9 cellular contexts compared by ENCODE assay signal in the genomic region with DNA sequence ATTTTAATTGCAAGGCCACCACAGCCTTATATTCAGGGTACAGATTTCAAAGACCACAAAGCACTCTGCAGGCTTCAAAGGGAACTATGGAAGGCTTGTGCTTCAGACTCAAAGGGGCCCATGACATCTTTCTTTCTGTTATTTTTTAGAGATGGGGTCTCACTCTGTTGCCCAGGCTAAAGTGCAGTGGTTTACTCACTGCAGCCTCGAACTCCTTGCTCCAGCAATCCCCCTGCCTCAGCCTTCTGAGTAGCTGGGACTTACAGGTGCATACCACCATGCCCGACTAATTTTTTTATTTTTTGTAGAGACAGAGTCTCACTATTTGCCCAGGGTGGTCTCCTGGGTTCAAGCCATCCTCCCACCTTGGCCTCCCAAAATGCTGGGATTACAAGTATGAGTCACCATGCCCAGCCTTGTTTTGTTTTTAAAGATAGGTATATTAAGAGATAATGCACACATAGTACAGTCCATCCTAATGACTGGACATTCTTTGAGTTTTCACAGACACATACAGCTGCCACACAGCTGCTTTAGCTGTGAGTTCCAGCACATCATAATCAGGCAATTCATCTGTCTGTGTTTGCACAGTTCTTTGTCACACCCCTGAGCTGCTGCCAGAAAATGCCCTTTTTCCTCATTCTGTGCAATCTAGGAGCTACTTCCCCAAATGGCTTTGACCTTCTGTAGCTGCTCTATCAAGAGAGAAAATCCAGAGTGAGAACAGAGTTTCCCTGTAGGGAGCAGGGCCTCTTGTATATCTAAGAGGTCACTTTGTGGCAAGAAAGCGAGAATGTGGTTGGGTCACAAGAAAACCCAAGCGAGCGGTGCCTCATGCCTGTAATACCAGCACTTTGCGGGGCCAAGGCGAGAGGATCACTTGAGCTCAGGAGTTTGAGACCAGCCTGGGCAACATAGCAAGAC. TPM values are rescaled to one million over a fixed set of nuclear protein-coding genes. Genes with fewer than 3 reads are reported as not detected.
DNase-seq lines count a peak whose midpoint lies in the region; ATAC-seq and TF ChIP-seq lines count a peak whose summit lies in the region.
"Had no signal": no experiment of that assay in that cellular context is flagged by ENCODE, and none has a peak within 500 bp of the region (broad histone marks: within the 10 kb centered on the region; RNA-seq: fewer than 3 reads in every experiment).

No MANE protein-coding gene starts in this region.

- WGBS in stomach, 5 donors, result 67 to 83% (median 72%) methylated on average over 7 of the region's 7 CpGs

- intact Hi-C loops in stomach (cut with DNase I; ENCODE audit: low total_unique reads), result no loop called here

- H3K27ac ChIP-seq in HL-60 (replicated peaks), result peak overlapping the region; percentile 50
- peak overlapping the region in 4 of 5 donors; percentile 33 to 70 (median 46) for H3K27ac ChIP-seq in stomach
- H3K27ac ChIP-seq in foreskin keratinocyte, result no peak overlapping the region

- H3K4me3 ChIP-seq in HL-60 (replicated peaks; ENCODE audit: insufficient read depth, low read length) (no peak overlapping the region), stomach (no peak overlapping the region)

- peaks cover 0 to 29% (median 15%) of the 10 kb centered on the region in 4 donors for H3K36me3 ChIP-seq in stomach

- TF ChIP-seq POLR2A in stomach (IDR thresholded peaks at IDR 0.05), result no peak

- H3K4me1 ChIP-seq in stomach (peaks cover 25 to 77% (median 47%) of the 10 kb centered on the region in 4 donors), foreskin keratinocyte (no peaks in the 10 kb centered on the region)

- no peak for TF ChIP-seq EP300 in stomach (IDR thresholded peaks at IDR 0.05)

- H3K27me3 ChIP-seq in HL-60 (ENCODE audit: insufficient read depth, poor library complexity, severe bottlenecking) (no peaks in the 10 kb centered on the region), stomach (no peaks in the 10 kb centered on the region), foreskin keratinocyte (peaks cover 12% of the 10 kb centered on the region)

- DNase-seq in HL-60 (ENCODE audit: low read depth in 1 of 2, low spot score in 1 of 2), result peak; percentile 67 to 84
- peak; percentile 64 for DNase-seq in SKM-1 (lab: John Stamatoyannopoulos, UW; ENCODE audit: unreplicated experiment)
- peak; percentile 56 for DNase-seq in inferior parietal cortex (ENCODE audit: extremely low spot score)
- no peak for DNase-seq in stomach
- DNase-seq in GM19240 (ENCODE audit: insufficient read length, low spot score), result no peak
- DNase-seq in stimulated activated CD4-positive, alpha-beta T cell treated with anti-CD3 and anti-CD28 coated beads, Interleukin-1b, Interleukin-23, amount 100 ng/mL, for 48 hours, result no peak
- no peak for DNase-seq in foreskin keratinocyte
- DNase-seq: central memory CD4-positive, alpha-beta T cell; NK-92 treated with Interleukin-12 subunit alpha and Interleukin-12 subunit beta, amount 100 ng/mL, for 24 hours had no signal

- no peaks in the 10 kb centered on the region for H3K9me3 ChIP-seq in stomach

- no peak for TF ChIP-seq CTCF in HL-60 (IDR thresholded peaks at IDR 0.05; ENCODE audit: insufficient read depth, low read length)
- no peak for TF ChIP-seq CTCF in stomach (IDR thresholded peaks at IDR 0.05)
- TF ChIP-seq CTCF in foreskin keratinocyte (conservative IDR thresholded peaks at IDR 0.05), result no peak

- no peak for ATAC-seq in foreskin keratinocyte

RNA-seq across cellular contexts. Expression of a gene that starts 24.1 kb away (rescaled TPM):
- 10 to 100 TPM in 1 of 5 donors, 1 to 10 TPM in 2, not detected in 2; 2.8 to 23.7 (median 6.4) TPM for total RNA-seq in stomach
- 1 to 10 TPM; 2.9 to 4.8 (median 3.7) TPM for polyA plus RNA-seq in stomach
- total RNA-seq in foreskin keratinocyte, result 0.71 and 0.74 TPM in 2 replicates
- 0.45 and 0.96 TPM in 2 replicates for polyA plus RNA-seq in foreskin keratinocyte

RNA-seq across cellular contexts. Expression of a gene that starts 53.6 kb away (rescaled TPM):
- total RNA-seq in stomach, result 1 to 10 TPM; 1.7 to 8.2 (median 4.0) TPM
- polyA plus RNA-seq in stomach, result under 1 TPM; 0.31 to 0.53 (median 0.37) TPM
- total RNA-seq in foreskin keratinocyte, result 0.04 TPM in 1 of 2 replicates, not detected in the other
- 0.01 TPM in 1 of 2 replicates, not detected in the other for polyA plus RNA-seq in foreskin keratinocyte

Comparison
In these comparisons a context has a peak if more than half of its experiments do, and no peak if none do; other contexts are left out.
1. DNase-seq: peak in HL-60 (2 of 2), SKM-1 (single experiment) and inferior parietal cortex (single experiment); none in stomach (single experiment), GM19240 (single experiment), stimulated activated CD4-positive, alpha-beta T cell treated with anti-CD3 and anti-CD28 coated beads, Interleukin-1b, Interleukin-23, amount 100 ng/mL, for 48 hours (single experiment) and foreskin keratinocyte (0 of 2).